In the genomic region with DNA sequence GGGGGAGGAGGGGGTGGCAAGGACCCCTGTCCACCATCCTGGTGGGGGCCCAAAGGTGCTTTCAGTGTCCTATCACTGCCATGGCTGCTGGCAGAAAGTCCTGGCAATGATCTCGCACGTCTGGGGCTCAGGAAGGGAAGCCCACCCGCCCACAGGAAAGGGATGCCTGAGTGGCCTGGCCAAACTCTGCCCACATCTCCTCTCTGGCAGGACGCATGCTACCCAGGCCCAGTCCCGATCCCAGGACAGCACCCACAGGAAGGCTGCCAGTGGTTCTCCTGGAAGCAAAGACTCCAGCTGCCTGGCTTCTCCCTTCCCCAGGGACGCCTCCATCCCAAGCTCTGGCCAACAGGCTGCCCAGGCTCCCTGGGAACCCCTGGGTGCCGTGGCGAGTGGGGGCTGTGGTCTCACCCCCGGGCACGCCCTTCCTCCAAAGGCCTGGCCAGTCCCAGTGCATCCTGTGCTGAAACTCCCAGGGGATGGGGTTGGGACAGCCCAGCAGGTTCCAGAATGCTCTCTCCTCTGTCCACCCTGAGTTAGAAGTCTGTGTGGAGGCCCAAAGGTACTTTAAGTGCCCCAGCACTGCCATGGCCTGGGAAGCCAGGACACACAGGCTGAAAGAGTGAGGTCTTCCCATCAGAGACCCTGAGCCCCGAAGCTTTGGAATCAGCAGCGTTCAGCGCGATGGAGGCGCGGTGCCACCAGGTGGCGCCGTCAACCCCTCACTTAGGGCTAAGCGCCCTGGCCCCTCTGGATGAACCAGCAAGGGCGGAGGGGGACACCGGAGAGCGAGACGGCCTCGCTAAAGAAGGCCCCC, we compare ENCODE assay signal across 8 cellular contexts. TPM values are rescaled to one million over a fixed set of nuclear protein-coding genes. Genes with fewer than 3 reads are reported as not detected.
A peak's percentile ranks its signal among the peaks of the same experiment; 100 is the strongest.
DNase-seq lines count a peak whose midpoint lies in the region; ATAC-seq, FAIRE-seq and TF ChIP-seq lines count a peak whose summit lies in the region.

No MANE protein-coding gene starts in this region.

- H3K27ac ChIP-seq in GM12878 (ENCODE audit: control insufficient read depth, insufficient read depth) (no peak overlapping the region), iPS-20b (ENCODE audit: low read length) (no peak overlapping the region)

- in situ Hi-C loops in GM12878 (cut with MboI): loop anchor here (5.0 to 10.0 kb wide), 2 partner anchors 234 to 621 kb away; no protein-coding TSS in a partner anchor

- H3K9me3 ChIP-seq in GM12878 (replicated peaks; ENCODE audit: control insufficient read depth, insufficient read depth, low read length): no peaks in the 10 kb centered on the region
- H3K9me3 ChIP-seq in iPS-20b (ENCODE audit: insufficient read depth, low read depth, low read length): no peaks in the 10 kb centered on the region

- intact Hi-C loops in GM12878 (cut with micrococcal nuclease; ENCODE audit: unreplicated experiment): loop anchor here (1.0 to 10.0 kb wide), 3 partner anchors 101 to 621 kb away; no protein-coding TSS in a partner anchor

- TF ChIP-seq CTCF in GM12878 (IDR thresholded peaks at IDR 0.05 in 2 of 3, conservative IDR thresholded peaks at IDR 0.05 in 1 of 3; ENCODE audit: control insufficient read depth in 2 of 3, extremely low read depth in 1 of 3, insufficient read depth in 1 of 3, low read depth in 3 of 3, low read length in 3 of 3): peak; percentile 95 to 96 (median 96)

- SMC1A ChIA-PET in GM12878 (lab: Charles Lee; ENCODE audit: uncharacterized antibody, unreplicated experiment): interaction anchor here (0.5 to 4.7 kb wide), 11 partner anchors 11 to 944 kb away, joined by 3 to 39 read pairs (median 8); partner anchors contain the start of gene TAF1B

- no peaks in the 10 kb centered on the region for H3K4me1 ChIP-seq in GM12878 (ENCODE audit: control insufficient read depth, insufficient read depth, low read length)
- H3K4me1 ChIP-seq in iPS-20b (ENCODE audit: insufficient read depth, low read length): no peaks in the 10 kb centered on the region

- H4K20me1 ChIP-seq in GM12878 (ENCODE audit: control insufficient read depth, insufficient read depth): no peaks in the 10 kb centered on the region

- no peak for TF ChIP-seq POLR2A in GM12878 (IDR thresholded peaks at IDR 0.05; ENCODE audit: low read depth, low read length)

- POLR2A ChIA-PET in GM12878 (lab: Charles Lee): interaction anchor here (0.6 kb wide), 1 partner anchor 102 kb away, joined by 4 read pairs; no protein-coding TSS in a partner anchor

- CTCF ChIA-PET in GM12878 (lab: Yijun Ruan, JAX): interaction anchor here (0.6 to 6.3 kb wide), 35 partner anchors 10 to 818 kb away, joined by 3 to 82 read pairs (median 5); partner anchors contain the start of gene TAF1B

- no peak for TF ChIP-seq EP300 in GM12878 (IDR thresholded peaks at IDR 0.05; ENCODE audit: borderline replicate concordance in 1 of 2, control insufficient read depth in 1 of 2, low read depth in 2 of 2, low read length in 2 of 2)

- no TSS peak for BruUV-seq in GM12878 (replicated peaks; lab: Mats Ljungman, UMichigan)

- H3K79me2 ChIP-seq in GM12878 (ENCODE audit: control insufficient read depth, insufficient read depth, low read length): no peaks in the 10 kb centered on the region

- H2AFZ ChIP-seq in GM12878 (ENCODE audit: control insufficient read depth, low read depth, low read length): peak overlapping the region; percentile 47; the same call in 1 of the 2 replicates

- ATAC-seq in GM19035 (IDR thresholded peaks at IDR 0.05; ENCODE audit: unreplicated experiment): peak; percentile 63
- peak; percentile 98 for ATAC-seq in GM12878
- no peak for ATAC-seq in HG03045 (IDR thresholded peaks at IDR 0.05; ENCODE audit: unreplicated experiment)

- H3K4me3 ChIP-seq in GM12878 (no peak overlapping the region), iPS-20b (ENCODE audit: low read length) (peak overlapping the region; percentile 30; the same call in 1 of the 2 replicates)

- TF ChIP-seq RAD21 in GM12878 (IDR thresholded peaks at IDR 0.05; ENCODE audit: insufficient read depth, low read depth, low read length): peak; percentile 85

- H3K4me2 ChIP-seq in GM12878 (ENCODE audit: control insufficient read depth, insufficient read depth): no peak overlapping the region

- peak; percentile 95 for FAIRE-seq in GM12878 (lab: Jason Lieb, UNC)

- WGBS in GM12878 (ENCODE audit: insufficient coverage, insufficient replicate concordance, low lambda C conversion rate, missing lambda C conversion rate): 3% methylated on average over 23 of the region's 24 CpGs

- no peak overlapping the region for H3K9ac ChIP-seq in GM12878 (ENCODE audit: control insufficient read depth, insufficient read depth, low read length)
- no peak overlapping the region; the same call in 1 of the 2 replicates for H3K9ac ChIP-seq in iPS-20b (ENCODE audit: low read depth, low read length)

- RAD21 ChIA-PET in GM12878 (lab: Charles Lee; ENCODE audit: unreplicated experiment): interaction anchor here (0.6 to 4.5 kb wide), 13 partner anchors 11 to 265 kb away, joined by 3 to 37 read pairs (median 3); no protein-coding TSS in a partner anchor

- H3K27me3 ChIP-seq in GM12878 (replicated peaks in 1 of 2; ENCODE audit: control insufficient read depth in 2 of 2, insufficient read depth in 2 of 2, low read length in 1 of 2) (no peaks in the 10 kb centered on the region; a peak in 2 of 4 replicates), iPS-20b (ENCODE audit: insufficient read depth, low read length) (peaks cover 7% of the 10 kb centered on the region; the same call in 1 of the 2 replicates)

- no peaks in the 10 kb centered on the region for H3K36me3 ChIP-seq in GM12878 (ENCODE audit: control insufficient read depth in 2 of 2, insufficient read depth in 2 of 2, low read length in 1 of 2)
- no peaks in the 10 kb centered on the region for H3K36me3 ChIP-seq in iPS-20b (ENCODE audit: insufficient read depth, low read depth, low read length)

- DNase-seq in AG08395 (ENCODE audit: low spot score) (peak; percentile 79), NCI-H1092 (lab: John Stamatoyannopoulos, UW) (peak; percentile 34), T1000 (lab: John Stamatoyannopoulos, UW) (peak; percentile 62), GM12878 (ENCODE audit: low read depth, low spot score) (no peak)
- peak; percentile 70 for DNase-seq in stimulated activated CD4-positive, alpha-beta T cell treated with anti-CD3 and anti-CD28 coated beads, Interleukin-12 subunit alpha, Interleukin-12 subunit beta, amount 100 ng/mL, for 4 hours

TF ChIP-seq in GM12878, 131 proteins besides CTCF, POLR2A, EP300 and RAD21 (continues in another document):
- TF ChIP-seq, protein P1, sequence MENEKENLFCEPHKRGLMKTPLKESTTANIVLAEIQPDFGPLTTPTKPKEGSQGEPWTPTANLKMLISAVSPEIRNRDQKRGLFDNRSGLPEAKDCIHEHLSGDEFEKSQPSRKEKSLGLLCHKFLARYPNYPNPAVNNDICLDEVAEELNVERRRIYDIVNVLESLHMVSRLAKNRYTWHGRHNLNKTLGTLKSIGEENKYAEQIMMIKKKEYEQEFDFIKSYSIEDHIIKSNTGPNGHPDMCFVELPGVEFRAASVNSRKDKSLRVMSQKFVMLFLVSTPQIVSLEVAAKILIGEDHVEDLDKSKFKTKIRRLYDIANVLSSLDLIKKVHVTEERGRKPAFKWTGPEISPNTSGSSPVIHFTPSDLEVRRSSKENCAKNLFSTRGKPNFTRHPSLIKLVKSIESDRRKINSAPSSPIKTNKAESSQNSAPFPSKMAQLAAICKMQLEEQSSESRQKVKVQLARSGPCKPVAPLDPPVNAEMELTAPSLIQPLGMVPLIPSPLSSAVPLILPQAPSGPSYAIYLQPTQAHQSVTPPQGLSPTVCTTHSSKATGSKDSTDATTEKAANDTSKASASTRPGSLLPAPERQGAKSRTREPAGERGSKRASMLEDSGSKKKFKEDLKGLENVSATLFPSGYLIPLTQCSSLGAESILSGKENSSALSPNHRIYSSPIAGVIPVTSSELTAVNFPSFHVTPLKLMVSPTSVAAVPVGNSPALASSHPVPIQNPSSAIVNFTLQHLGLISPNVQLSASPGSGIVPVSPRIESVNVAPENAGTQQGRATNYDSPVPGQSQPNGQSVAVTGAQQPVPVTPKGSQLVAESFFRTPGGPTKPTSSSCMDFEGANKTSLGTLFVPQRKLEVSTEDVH (IDR thresholded peaks at IDR 0.05; ENCODE audit: low read depth, partially characterized antibody): no peak
- TF ChIP-seq SMC3 (IDR thresholded peaks at IDR 0.05; ENCODE audit: borderline replicate concordance, low read length) (peak; percentile 93), IKZF1 (conservative IDR thresholded peaks at IDR 0.05) (0 out of 2 replicates have a peak, but pooled peaks have one; percentile 16), BHLHE40 (IDR thresholded peaks at IDR 0.05; ENCODE audit: borderline replicate concordance in 1 of 2, low read depth in 2 of 2, low read length in 1 of 2) (0 out of 4 replicates have a peak, but pooled peaks of 1 of the 2 experiments have one; percentile 22)

RNA-seq across cellular contexts. Expression of gene TAF1B, which starts 29.8 kb away (rescaled TPM):
- 35.7 and 41.0 TPM in 2 replicates for total RNA-seq in GM12878 (2013; cell fraction: nucleolus; rRNA removed)
- total RNA-seq in GM12878 (2014; rRNA removed) (8.4 and 10.3 TPM in 2 replicates), GM12878 (2014; rRNA removed; fragmentation: Illumina TruSeq; extraction: Trizol) (18.3 and 18.8 TPM in 2 replicates), GM12878 (2021) (10.6 and 12.4 TPM in 2 replicates)
- polyA plus RNA-seq in GM12878 (2011; ENCODE audit: low read depth): 2.5 TPM
- polyA plus RNA-seq in GM12878 (2011; rRNA removed) (15.9 and 19.5 TPM in 2 replicates), GM12878 (2014; fragmentation: Illumina TruSeq; extraction: Trizol) (12.5 and 13.1 TPM in 2 replicates), GM12878 (2014; fragmentation: Nextera tagmentation; extraction: Ambion mirVana) (1 to 10 TPM; 9.4 to 9.9 TPM), GM12878 (2014; rRNA removed) (8.1 and 8.8 TPM in 2 replicates), GM12878 (2016; fragmentation: Nextera tagmentation; extraction: Ambion mirVana) (10 to 100 TPM; 12.8 to 15.3 TPM)
- polyA plus RNA-seq in GM12878 (2011; cell fraction: cytosol; rRNA removed): 5.5 and 6.2 TPM in 2 replicates
- polyA plus RNA-seq in GM12878 (2011; cell fraction: nucleus; rRNA removed): 8.2 and 11.9 TPM in 2 replicates
- 4.1 and 4.9 TPM in 2 replicates for polyA plus RNA-seq in GM12878 (2012)
- 16.2 and 21.2 TPM in 2 replicates for polyA minus RNA-seq in GM12878 (2011; rRNA and poly(A)+ RNA removed)
- 9.1 and 9.5 TPM in 2 replicates for polyA minus RNA-seq in GM12878 (2011; cell fraction: cytosol; rRNA and poly(A)+ RNA removed)
- 23.3 and 37.2 TPM in 2 replicates for polyA minus RNA-seq in GM12878 (2011; cell fraction: nucleus; rRNA and poly(A)+ RNA removed)
